ENCODE assay signal across 2 cellular contexts in the genomic region with DNA sequence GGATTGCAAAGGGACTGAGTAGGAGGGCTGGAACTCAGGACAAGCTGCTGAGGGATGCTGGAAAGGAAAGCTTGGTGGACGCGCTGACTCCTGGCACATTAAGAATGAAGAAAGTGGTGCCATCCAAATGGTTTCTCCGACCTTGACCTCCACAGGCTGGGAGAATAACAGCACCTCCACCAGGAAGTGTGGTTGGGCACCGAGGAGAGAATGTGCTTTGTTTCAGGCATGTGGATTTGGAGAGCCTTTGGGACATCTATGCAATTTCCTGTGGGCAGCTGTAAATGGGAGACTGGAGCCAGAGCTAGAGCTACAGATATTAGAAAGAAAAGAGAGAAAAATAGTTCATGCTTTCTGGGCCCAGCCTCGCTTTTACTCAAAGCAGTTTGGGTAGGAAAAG.
TF ChIP-seq lines count a peak whose summit lies in the region.

No MANE protein-coding gene starts in this region.

TF ChIP-seq in GM23338, 12 proteins besides CTCF, POLR2A, EP300 and RAD21:
- TF ChIP-seq ZNF331 (CRISPR knock-in tag; IDR thresholded peaks at IDR 0.05; ENCODE audit: low read depth) (no peak), EZH2 (IDR thresholded peaks at IDR 0.05; ENCODE audit: low read depth, unreplicated experiment) (no peak), ZNF114 (CRISPR knock-in tag; IDR thresholded peaks at IDR 0.05) (no peak), EZH2phosphoT487 (IDR thresholded peaks at IDR 0.05; ENCODE audit: unreplicated experiment) (no peak), NANOG (IDR thresholded peaks at IDR 0.05; ENCODE audit: borderline replicate concordance) (no peak)
- TF ChIP-seq, protein P1, sequence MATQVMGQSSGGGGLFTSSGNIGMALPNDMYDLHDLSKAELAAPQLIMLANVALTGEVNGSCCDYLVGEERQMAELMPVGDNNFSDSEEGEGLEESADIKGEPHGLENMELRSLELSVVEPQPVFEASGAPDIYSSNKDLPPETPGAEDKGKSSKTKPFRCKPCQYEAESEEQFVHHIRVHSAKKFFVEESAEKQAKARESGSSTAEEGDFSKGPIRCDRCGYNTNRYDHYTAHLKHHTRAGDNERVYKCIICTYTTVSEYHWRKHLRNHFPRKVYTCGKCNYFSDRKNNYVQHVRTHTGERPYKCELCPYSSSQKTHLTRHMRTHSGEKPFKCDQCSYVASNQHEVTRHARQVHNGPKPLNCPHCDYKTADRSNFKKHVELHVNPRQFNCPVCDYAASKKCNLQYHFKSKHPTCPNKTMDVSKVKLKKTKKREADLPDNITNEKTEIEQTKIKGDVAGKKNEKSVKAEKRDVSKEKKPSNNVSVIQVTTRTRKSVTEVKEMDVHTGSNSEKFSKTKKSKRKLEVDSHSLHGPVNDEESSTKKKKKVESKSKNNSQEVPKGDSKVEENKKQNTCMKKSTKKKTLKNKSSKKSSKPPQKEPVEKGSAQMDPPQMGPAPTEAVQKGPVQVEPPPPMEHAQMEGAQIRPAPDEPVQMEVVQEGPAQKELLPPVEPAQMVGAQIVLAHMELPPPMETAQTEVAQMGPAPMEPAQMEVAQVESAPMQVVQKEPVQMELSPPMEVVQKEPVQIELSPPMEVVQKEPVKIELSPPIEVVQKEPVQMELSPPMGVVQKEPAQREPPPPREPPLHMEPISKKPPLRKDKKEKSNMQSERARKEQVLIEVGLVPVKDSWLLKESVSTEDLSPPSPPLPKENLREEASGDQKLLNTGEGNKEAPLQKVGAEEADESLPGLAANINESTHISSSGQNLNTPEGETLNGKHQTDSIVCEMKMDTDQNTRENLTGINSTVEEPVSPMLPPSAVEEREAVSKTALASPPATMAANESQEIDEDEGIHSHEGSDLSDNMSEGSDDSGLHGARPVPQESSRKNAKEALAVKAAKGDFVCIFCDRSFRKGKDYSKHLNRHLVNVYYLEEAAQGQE (IDR thresholded peaks at IDR 0.05; ENCODE audit: unreplicated experiment): no peak
TF ChIP-seq in GM23338: peak in this region for 0.

TF ChIP-seq in endothelial cell of umbilical vein, 7 proteins besides CTCF, POLR2A, EP300 and RAD21:
- TF ChIP-seq GATA2 (IDR thresholded peaks at IDR 0.05; ENCODE audit: insufficient read depth, insufficient read length, low read depth, low read length) (no peak), EZH2 (IDR thresholded peaks at IDR 0.05; ENCODE audit: borderline replicate concordance, low read depth, low read length, severe bottlenecking) (no peak), JUN (IDR thresholded peaks at IDR 0.05; ENCODE audit: borderline replicate concordance, insufficient read depth, insufficient read length, low read depth) (no peak), POLR2AphosphoS5 (IDR thresholded peaks at IDR 0.05; ENCODE audit: insufficient read depth, low read depth, low read length) (no peak), MYC (IDR thresholded peaks at IDR 0.05; ENCODE audit: low read depth, low read length) (no peak), FOS (IDR thresholded peaks at IDR 0.05; ENCODE audit: borderline replicate concordance, insufficient read depth, low read length) (no peak)
- TF ChIP-seq, protein P2, sequence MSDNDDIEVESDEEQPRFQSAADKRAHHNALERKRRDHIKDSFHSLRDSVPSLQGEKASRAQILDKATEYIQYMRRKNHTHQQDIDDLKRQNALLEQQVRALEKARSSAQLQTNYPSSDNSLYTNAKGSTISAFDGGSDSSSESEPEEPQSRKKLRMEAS (IDR thresholded peaks at IDR 0.05; ENCODE audit: insufficient read depth, insufficient read length): no peak
